In genomic region chr10:74290703-74291102, GRCh38 we compare ENCODE assay signal across 15 cellular contexts.
DNase-seq lines count a peak whose midpoint lies in the region; ATAC-seq and TF ChIP-seq lines count a peak whose summit lies in the region.
"Had no signal": no experiment of that assay in that cellular context is flagged by ENCODE, and none has a peak within 500 bp of the region (broad histone marks: within the 10 kb centered on the region; RNA-seq: fewer than 3 reads in every experiment).

No MANE protein-coding gene starts in this region.

- ATAC-seq in CD4-positive, CD25-positive, alpha-beta regulatory T cell (ENCODE audit: low read depth in 2 of 2): no peak
- no peak for ATAC-seq in HG03565 (IDR thresholded peaks at IDR 0.05; ENCODE audit: unreplicated experiment)
- no peak for ATAC-seq in HG02840 (IDR thresholded peaks at IDR 0.05; ENCODE audit: low FRiP score, unreplicated experiment)
- ATAC-seq: activated CD8-positive, alpha-beta T cell treated with anti-CD3 and anti-CD28 coated beads, Interleukin-2, amount 10 ng/mL, durations not matched to agents 7 days and 5 days; naive thymus-derived CD8-positive, alpha-beta T cell had no signal

- H3K27ac ChIP-seq in CD4-positive, CD25-positive, alpha-beta regulatory T cell (ENCODE audit: insufficient read depth, low read length, poor library complexity, severe bottlenecking): no peak overlapping the region
- H3K27ac ChIP-seq in SJSA1: peak overlapping the region; percentile 66

- peaks cover 0 to 1% (median 0%) of the 10 kb centered on the region in 7 donors for H3K9me3 Mint-ChIP-seq in CD4-positive, CD25-positive, alpha-beta regulatory T cell
- H3K9me3 Mint-ChIP-seq: naive thymus-derived CD8-positive, alpha-beta T cell had no signal

- no peak for TF ChIP-seq CTCF in fibroblast of the aortic adventitia (IDR thresholded peaks at IDR 0.05; ENCODE audit: insufficient read depth, low read length)

- H3K27me3 ChIP-seq in CD4-positive, CD25-positive, alpha-beta regulatory T cell (ENCODE audit: control insufficient read depth, insufficient read depth, low read length): no peaks in the 10 kb centered on the region
- no peaks in the 10 kb centered on the region for H3K27me3 ChIP-seq in SJSA1 (replicated peaks)

- H3K4me1 ChIP-seq in CD4-positive, CD25-positive, alpha-beta regulatory T cell (ENCODE audit: control insufficient read depth, insufficient read depth, low read length, poor library complexity, severe bottlenecking): peaks cover 8% of the 10 kb centered on the region
- peaks cover 49% of the 10 kb centered on the region for H3K4me1 ChIP-seq in SJSA1 (replicated peaks)

- no peaks in the 10 kb centered on the region for H3K36me3 ChIP-seq in CD4-positive, CD25-positive, alpha-beta regulatory T cell (ENCODE audit: control insufficient read depth, insufficient read depth, low read length)
- no peaks in the 10 kb centered on the region for H3K36me3 ChIP-seq in SJSA1

- no peaks in the 10 kb centered on the region for H3K9me3 ChIP-seq in CD4-positive, CD25-positive, alpha-beta regulatory T cell (ENCODE audit: control insufficient read depth in 2 of 2, low read length in 2 of 2)
- no peaks in the 10 kb centered on the region for H3K9me3 ChIP-seq in SJSA1 (replicated peaks)

- peaks cover 3% of the 10 kb centered on the region for H3K36me3 Mint-ChIP-seq in CD4-positive, CD25-positive, alpha-beta regulatory T cell

- peak overlapping the region in 2 of 3 donors; percentile 6 to 58 for H3K27ac Mint-ChIP-seq in CD4-positive, CD25-positive, alpha-beta regulatory T cell
- H3K27ac Mint-ChIP-seq: activated CD8-positive, alpha-beta T cell treated with anti-CD3 and anti-CD28 coated beads, Interleukin-2, amount 10 ng/mL, durations not matched to agents 7 days and 5 days had no signal

- DNase-seq in CD4-positive, CD25-positive, alpha-beta regulatory T cell: no peak
- DNase-seq in SJSA1 (ENCODE audit: low read depth in 1 of 2, low spot score in 2 of 2) (peak in 1 of 2 experiments; percentile 49), fibroblast of the aortic adventitia (ENCODE audit: low read depth) (peak; percentile 86), renal cortical epithelial cell (ENCODE audit: low read depth) (peak; percentile 19), dermis blood vessel endothelial cell (no peak), NCI-H774 (lab: John Stamatoyannopoulos, UW) (no peak)
- DNase-seq: activated CD8-positive, alpha-beta T cell treated with anti-CD3 and anti-CD28 coated beads, Interleukin-2, amount 10 ng/mL, durations not matched to agents 7 days and 5 days; COR-L47; H7; naive thymus-derived CD8-positive, alpha-beta T cell; NCI-H187 treated with DMSO at 0.1 percent for 48 hours; stimulated activated CD4-positive, alpha-beta T cell treated with anti-CD3 and anti-CD28 coated beads, Interleukin-12 subunit alpha, Interleukin-12 subunit beta, amount 100 ng/mL, for 4 hours had no signal

- no peak overlapping the region for H3K4me3 ChIP-seq in CD4-positive, CD25-positive, alpha-beta regulatory T cell (ENCODE audit: low read depth, low read length)
- H3K4me3 ChIP-seq in SJSA1 (no peak overlapping the region), fibroblast of the aortic adventitia (ENCODE audit: low read depth, low read length) (no peak overlapping the region)

- no peak overlapping the region for H3K4me3 Mint-ChIP-seq in CD4-positive, CD25-positive, alpha-beta regulatory T cell
- H3K4me3 Mint-ChIP-seq: activated CD8-positive, alpha-beta T cell treated with anti-CD3 and anti-CD28 coated beads, Interleukin-2, amount 10 ng/mL, durations not matched to agents 7 days and 5 days had no signal

- no peaks in the 10 kb centered on the region for H3K27me3 Mint-ChIP-seq in CD4-positive, CD25-positive, alpha-beta regulatory T cell
- H3K27me3 Mint-ChIP-seq: activated naive CD8-positive, alpha-beta T cell; naive thymus-derived CD8-positive, alpha-beta T cell had no signal

- H3K4me1 Mint-ChIP-seq in CD4-positive, CD25-positive, alpha-beta regulatory T cell: peaks cover 9 to 47% (median 27%) of the 10 kb centered on the region in 4 donors

Comparison
In these comparisons a context has a peak if more than half of its experiments do, and no peak if none do; other contexts are left out.
1. DNase-seq: peak in fibroblast of the aortic adventitia (single experiment) and renal cortical epithelial cell (single experiment); none in CD4-positive, CD25-positive, alpha-beta regulatory T cell (0 of 3), dermis blood vessel endothelial cell (single experiment) and NCI-H774 (single experiment).